8 cellular contexts compared by ENCODE assay signal in the genomic region with DNA sequence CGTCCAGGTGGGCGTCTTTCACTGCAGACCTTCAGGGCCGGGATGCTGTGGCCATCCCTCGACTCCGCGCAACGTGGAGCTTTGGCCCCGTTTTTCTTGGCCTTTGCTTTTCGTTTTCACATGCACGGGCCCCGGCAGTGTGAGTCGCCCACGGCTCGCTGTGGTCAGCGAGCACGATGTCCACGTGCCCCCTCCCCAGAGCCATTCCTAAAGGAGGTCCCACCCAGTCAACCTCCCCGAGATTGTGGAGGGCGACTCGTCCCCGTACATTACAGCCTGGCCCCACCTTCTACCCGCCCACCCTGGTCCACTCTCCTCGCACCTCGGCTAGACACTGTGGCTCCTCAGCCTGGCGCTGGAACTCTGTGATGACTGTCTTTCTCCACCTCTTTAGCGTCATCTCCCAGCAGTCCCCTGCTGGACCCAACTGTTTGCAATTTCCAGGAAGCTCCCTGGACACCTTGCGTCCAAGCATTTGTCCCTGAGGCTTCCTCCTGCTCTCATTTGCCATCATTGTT. TPM values are rescaled to one million over a fixed set of nuclear protein-coding genes. Genes with fewer than 3 reads are reported as not detected.
A peak's percentile ranks its signal among the peaks of the same experiment; 100 is the strongest.
DNase-seq lines count a peak whose midpoint lies in the region; ATAC-seq, FAIRE-seq and TF ChIP-seq lines count a peak whose summit lies in the region.

No MANE protein-coding gene starts in this region.

- CTCF ChIA-PET in BJ (lab: Yijun Ruan, JAX): no interaction called here
- CTCF ChIA-PET in activated CD4-positive, alpha-beta memory T cell treated with anti-CD3 and anti-CD28 coated beads, Interleukin-2, amount 10 ng/mL, durations not matched to agents 7 days and 5 days (lab: Charles Lee): interaction anchor here (1.2 kb wide), 1 partner anchor 43 kb away, joined by 3 read pairs; a partner anchor contains a TSS

- H3K36me3 ChIP-seq in BJ (ENCODE audit: control insufficient read depth, insufficient read depth, low read length): peaks cover 19% of the 10 kb centered on the region
- H3K36me3 ChIP-seq in psoas muscle (ENCODE audit: insufficient read depth in 1 of 2, low read depth in 1 of 2): peaks cover 0 to 59% of the 10 kb centered on the region in 2 donors

- peak overlapping the region; percentile 95 for H3K4me3 Mint-ChIP-seq in activated CD4-positive, alpha-beta memory T cell treated with anti-CD3 and anti-CD28 coated beads, Interleukin-2, amount 10 ng/mL, durations not matched to agents 7 days and 5 days

- peaks cover 14% of the 10 kb centered on the region for H3K4me1 ChIP-seq in psoas muscle

- intact Hi-C loops in left cardiac atrium (cut with DNase I) (no loop called here), psoas muscle (cut with DNase I) (no loop called here)

- DNase-seq in BJ (ENCODE audit: low read depth): no peak
- DNase-seq in HFF-Myc (ENCODE audit: extremely low read depth, low read depth): no peak
- DNase-seq in activated CD4-positive, alpha-beta memory T cell treated with anti-CD3 and anti-CD28 coated beads, Interleukin-2, amount 10 ng/mL, durations not matched to agents 7 days and 5 days: no peak
- peak; percentile 61 for DNase-seq in left cardiac atrium
- DNase-seq in psoas muscle: no peak
- no peak for DNase-seq in H54 (ENCODE audit: insufficient read length, low spot score)

- ATAC-seq in left cardiac atrium (peak in 1 of 2 donors; percentile 3), psoas muscle (peak in 3 of 4 donors; percentile 0 to 1 (median 0)), HG03108 (IDR thresholded peaks at IDR 0.05; ENCODE audit: unreplicated experiment) (no peak), HG02610 (IDR thresholded peaks at IDR 0.05; ENCODE audit: unreplicated experiment) (no peak)

- no peak for TF ChIP-seq POLR2A in H54 (IDR thresholded peaks at IDR 0.05; ENCODE audit: low read depth, low read length)

- peaks cover 21% of the 10 kb centered on the region for H3K36me3 Mint-ChIP-seq in activated CD4-positive, alpha-beta memory T cell treated with anti-CD3 and anti-CD28 coated beads, Interleukin-2, amount 10 ng/mL, durations not matched to agents 7 days and 5 days (ENCODE audit: low read depth)

- 2% methylated on average over 27 of the region's 27 CpGs for WGBS in psoas muscle, 3 donors

- H3K27ac ChIP-seq in psoas muscle: peak overlapping the region; percentile 89

- H3K4me1 Mint-ChIP-seq in activated CD4-positive, alpha-beta memory T cell treated with anti-CD3 and anti-CD28 coated beads, Interleukin-2, amount 10 ng/mL, durations not matched to agents 7 days and 5 days: peaks cover 32% of the 10 kb centered on the region

- no peaks in the 10 kb centered on the region for H3K9me3 Mint-ChIP-seq in activated CD4-positive, alpha-beta memory T cell treated with anti-CD3 and anti-CD28 coated beads, Interleukin-2, amount 10 ng/mL, durations not matched to agents 7 days and 5 days

- FAIRE-seq in H54 (lab: Jason Lieb, UNC): no peak

- POLR2A ChIA-PET in BJ (lab: Charles Lee): no interaction called here
- POLR2A ChIA-PET in activated CD4-positive, alpha-beta memory T cell treated with anti-CD3 and anti-CD28 coated beads, Interleukin-2, amount 10 ng/mL, durations not matched to agents 7 days and 5 days (lab: Charles Lee): interaction anchor here (0.6 to 1.8 kb wide), 10 partner anchors 9 to 146 kb away, joined by 3 to 8 read pairs (median 3); a partner anchor contains a TSS

- no peak for TF ChIP-seq CTCF in BJ (IDR thresholded peaks at IDR 0.05; ENCODE audit: insufficient read depth, low read depth, low read length)
- no peak for TF ChIP-seq CTCF in HFF-Myc (IDR thresholded peaks at IDR 0.05; ENCODE audit: low read depth, low read length, missing control alignments)
- TF ChIP-seq CTCF in psoas muscle (IDR thresholded peaks at IDR 0.05): no peak

- no peaks in the 10 kb centered on the region for H3K27me3 ChIP-seq in BJ (ENCODE audit: control insufficient read depth, insufficient read depth, low read length)
- no peaks in the 10 kb centered on the region for H3K27me3 ChIP-seq in psoas muscle (ENCODE audit: insufficient read depth in 3 of 3, low read length in 2 of 3)

- no peaks in the 10 kb centered on the region for H3K27me3 Mint-ChIP-seq in activated CD4-positive, alpha-beta memory T cell treated with anti-CD3 and anti-CD28 coated beads, Interleukin-2, amount 10 ng/mL, durations not matched to agents 7 days and 5 days

- H3K27ac Mint-ChIP-seq in activated CD4-positive, alpha-beta memory T cell treated with anti-CD3 and anti-CD28 coated beads, Interleukin-2, amount 10 ng/mL, durations not matched to agents 7 days and 5 days: peak overlapping the region; percentile 99

- H3K4me3 ChIP-seq in BJ (ENCODE audit: low read depth, low read length) (peak overlapping the region; percentile 62), HFF-Myc (replicated peaks; ENCODE audit: low read depth, low read length) (peak overlapping the region; percentile 59), psoas muscle (peak overlapping the region; percentile 89)

- H3K9me3 ChIP-seq in psoas muscle: no peaks in the 10 kb centered on the region

RNA-seq across cellular contexts. Expression of a gene that starts 0.4 kb away (rescaled TPM):
- polyA plus RNA-seq in BJ (2011; rRNA removed) (5.0 and 8.2 TPM in 2 replicates), psoas muscle (1 to 10 TPM; 4.6 to 8.7 (median 6.3) TPM)
- 6.1 and 6.4 TPM in 2 replicates for polyA minus RNA-seq in BJ (2011; rRNA and poly(A)+ RNA removed)
- 1 to 10 TPM; 8.4 to 8.7 TPM for total RNA-seq in activated CD4-positive, alpha-beta memory T cell treated with anti-CD3 and anti-CD28 coated beads, Interleukin-2, amount 10 ng/mL, durations not matched to agents 7 days and 5 days
- total RNA-seq in left cardiac atrium (1 to 10 TPM; 4.1 to 5.1 TPM), psoas muscle (1 to 10 TPM; 3.5 to 8.1 (median 4.9) TPM)

RNA-seq across cellular contexts. Expression of a gene that starts 9.7 kb away (rescaled TPM):
- polyA plus RNA-seq in BJ (2011; rRNA removed): 3.6 and 4.4 TPM in 2 replicates
- polyA minus RNA-seq in BJ (2011; rRNA and poly(A)+ RNA removed): 6.9 and 7.3 TPM in 2 replicates
- 10 to 100 TPM; 10.8 to 12.1 TPM for total RNA-seq in activated CD4-positive, alpha-beta memory T cell treated with anti-CD3 and anti-CD28 coated beads, Interleukin-2, amount 10 ng/mL, durations not matched to agents 7 days and 5 days
- 1 to 10 TPM; 4.4 to 6.1 TPM for total RNA-seq in left cardiac atrium
- 1 to 10 TPM; 3.5 to 7.2 (median 4.8) TPM for total RNA-seq in psoas muscle
- 1 to 10 TPM; 2.1 to 6.4 (median 3.1) TPM for polyA plus RNA-seq in psoas muscle

RNA-seq across cellular contexts. Expression of a gene that starts 25.1 kb away (rescaled TPM):
- polyA plus RNA-seq in BJ (2011; rRNA removed) (1.6 and 2.0 TPM in 2 replicates), psoas muscle (1 to 10 TPM; 2.5 to 6.2 (median 2.9) TPM)
- 2.9 and 4.1 TPM in 2 replicates for polyA minus RNA-seq in BJ (2011; rRNA and poly(A)+ RNA removed)
- 10 to 100 TPM; 11.5 to 12.3 TPM for total RNA-seq in activated CD4-positive, alpha-beta memory T cell treated with anti-CD3 and anti-CD28 coated beads, Interleukin-2, amount 10 ng/mL, durations not matched to agents 7 days and 5 days
- total RNA-seq in left cardiac atrium (1 to 10 TPM; 3.9 to 4.7 TPM), psoas muscle (1 to 10 TPM; 4.4 to 8.9 (median 4.9) TPM)

RNA-seq across cellular contexts. Expression of a gene that starts 35.2 kb away (rescaled TPM):
- polyA plus RNA-seq in BJ (2011; rRNA removed) (8.6 and 13.1 TPM in 2 replicates), psoas muscle (10 to 100 TPM in 2 of 3 donors, 1 to 10 TPM in 1; 6.1 to 11.0 (median 10.6) TPM)
- 3.9 and 8.8 TPM in 2 replicates for polyA minus RNA-seq in BJ (2011; rRNA and poly(A)+ RNA removed)
- 10 to 100 TPM; 16.8 to 17.1 TPM for total RNA-seq in activated CD4-positive, alpha-beta memory T cell treated with anti-CD3 and anti-CD28 coated beads, Interleukin-2, amount 10 ng/mL, durations not matched to agents 7 days and 5 days
- total RNA-seq in left cardiac atrium (1 to 10 TPM; 6.0 to 6.3 TPM), psoas muscle (1 to 10 TPM; 3.1 to 6.6 (median 4.0) TPM)

RNA-seq across cellular contexts. Expression of a gene that starts 36.6 kb away (rescaled TPM):
- polyA plus RNA-seq in BJ (2011; rRNA removed) (2.7 and 3.2 TPM in 2 replicates), psoas muscle (1 to 10 TPM; 1.4 to 2.7 (median 1.6) TPM)
- polyA minus RNA-seq in BJ (2011; rRNA and poly(A)+ RNA removed): 5.9 and 8.4 TPM in 2 replicates
- total RNA-seq in activated CD4-positive, alpha-beta memory T cell treated with anti-CD3 and anti-CD28 coated beads, Interleukin-2, amount 10 ng/mL, durations not matched to agents 7 days and 5 days: 1 to 10 TPM; 4.5 to 4.7 TPM
- total RNA-seq in left cardiac atrium (1 to 10 TPM; 4.7 to 7.3 TPM), psoas muscle (1 to 10 TPM; 2.1 to 5.2 (median 4.3) TPM)

Comparison
In these comparisons a context has a peak if more than half of its experiments do, and no peak if none do; other contexts are left out.
1. ATAC-seq: peak in psoas muscle (3 of 4); none in HG03108 (single experiment) and HG02610 (single experiment).
2. Peak in every context shown above with its lines, with median percentiles within 50 percentile points of each other: H3K4me3 ChIP-seq.